Comparison of ENCODE assay signal across 29 cellular contexts in genomic region chr5:40700116-40700822, GRCh38. TPM values are rescaled to one million over a fixed set of nuclear protein-coding genes. Genes with fewer than 3 reads are reported as not detected.
"Had no signal": no experiment of that assay in that cellular context is flagged by ENCODE, and none has a peak within 500 bp of the region (broad histone marks: within the 10 kb centered on the region; RNA-seq: fewer than 3 reads in every experiment).

No MANE protein-coding gene starts in this region.

- H3K4me3 ChIP-seq: dorsolateral prefrontal cortex, gastrocnemius medialis, lower lobe of right lung, testis, tibial artery had no signal

- DNase-seq: dorsolateral prefrontal cortex; effector CD4-positive, alpha-beta T cell; endodermal cell; foreskin fibroblast; gastrocnemius medialis; head of caudate nucleus; hippocampal formation; left cardiac atrium; left ventricle myocardium superior; lower lobe of right lung; naive B cell; stimulated activated CD4-positive, alpha-beta T cell treated with anti-CD3 and anti-CD28 coated beads, Interleukin-2, amount 100 ng/mL, for 24 hours; stimulated activated CD4-positive, alpha-beta T cell treated with anti-CD3 and anti-CD28 coated beads, Interleukin-4, amount 100 ng/mL, for 24 hours; stimulated activated naive CD8-positive, alpha-beta T cell treated with anti-CD3 and anti-CD28 coated beads, Interleukin-15, Interleukin-2, amounts not matched to agents 100 U/mL and 50 U/mL, for 24 hours; substantia nigra; testis; tibial artery had no signal

- H3K27me3 ChIP-seq: dorsolateral prefrontal cortex, gastrocnemius medialis, testis, tibial artery had no signal

- H3K4me1 Mint-ChIP-seq: neural crest cell; stimulated activated memory B cell treated with anti-CD40 and anti-IgM and Interleukin-4, amounts not matched to agents 10 μg/mL and 1 μg/mL and 100 μg/mL, for 72 hours had no signal

- H3K9ac ChIP-seq: parathyroid adenoma had no signal

- FAIRE-seq: colon, islet of Langerhans had no signal

- H2AFZ ChIP-seq: parathyroid adenoma had no signal

- ATAC-seq: esophagus mucosa; gastrocnemius medialis; left cardiac atrium; left ventricle myocardium superior; lower lobe of right lung; sciatic nerve; stimulated activated memory B cell treated with anti-CD40 and anti-IgM and Interleukin-4, amounts not matched to agents 10 μg/mL and 1 μg/mL and 100 μg/mL, for 72 hours; stimulated activated naive CD8-positive, alpha-beta T cell treated with anti-CD3 and anti-CD28 coated beads, Interleukin-15, Interleukin-2, amounts not matched to agents 100 U/mL and 50 U/mL, for 24 hours had no signal

- H3K36me3 ChIP-seq: gastrocnemius medialis, lower lobe of right lung had no signal

- H3K4me3 Mint-ChIP-seq: endodermal cell; memory B cell; naive B cell; natural killer cell treated with Interleukin-12 subunit alpha and Interleukin-12 subunit beta and Interleukin-15 and Interleukin-18, amount 100 ng/mL, for 72 hours; neural crest cell; stimulated activated memory B cell treated with anti-CD40 and anti-IgM and Interleukin-4, amounts not matched to agents 10 μg/mL and 1 μg/mL and 100 μg/mL, for 72 hours; type B pancreatic cell had no signal

- H3K27ac ChIP-seq: dorsolateral prefrontal cortex, epithelial cell of prostate, gastrocnemius medialis, lower lobe of right lung, parathyroid adenoma, testis, tibial artery had no signal

- H3K27ac Mint-ChIP-seq: endodermal cell; memory B cell; progenitor cell of endocrine pancreas; stimulated activated memory B cell treated with anti-CD40 and anti-IgM and Interleukin-4, amounts not matched to agents 10 μg/mL and 1 μg/mL and 100 μg/mL, for 72 hours; type B pancreatic cell had no signal

- H3K4me1 ChIP-seq: gastrocnemius medialis, lower lobe of right lung, parathyroid adenoma, testis, tibial artery had no signal

- H3K9me3 ChIP-seq: gastrocnemius medialis, testis had no signal

RNA-seq across cellular contexts. Expression of gene PTGER4, which starts 20.6 kb away (rescaled TPM):
- total RNA-seq: neural crest cell had no signal
